Comparison of ENCODE assay signal across 1 cellular context in genomic region chr11:72721689-72722049, GRCh38.
TF ChIP-seq lines count a peak whose summit lies in the region.

No MANE protein-coding gene starts in this region.

TF ChIP-seq in GM23338, 12 proteins besides CTCF, POLR2A, EP300 and RAD21 (continued from another document):
- no peak for TF ChIP-seq STAT1 (IDR thresholded peaks at IDR 0.05; ENCODE audit: unreplicated experiment)
- TF ChIP-seq ZNF331 (CRISPR knock-in tag; IDR thresholded peaks at IDR 0.05; ENCODE audit: low read depth): no peak
- TF ChIP-seq POLR2AphosphoS5 (IDR thresholded peaks at IDR 0.05; ENCODE audit: low read depth): no peak
- TF ChIP-seq REST (IDR thresholded peaks at IDR 0.05; ENCODE audit: unreplicated experiment): no peak
- no peak for TF ChIP-seq EZH2 (IDR thresholded peaks at IDR 0.05; ENCODE audit: low read depth, unreplicated experiment)
- TF ChIP-seq JUNB (IDR thresholded peaks at IDR 0.05; ENCODE audit: unreplicated experiment): no peak
- no peak for TF ChIP-seq ZNF114 (CRISPR knock-in tag; IDR thresholded peaks at IDR 0.05)
- no peak for TF ChIP-seq EZH2phosphoT487 (IDR thresholded peaks at IDR 0.05; ENCODE audit: unreplicated experiment)
